35 cellular contexts compared by ENCODE assay signal in genomic region chr9:93610206-93610605, GRCh38.
"Had no signal": no experiment of that assay in that cellular context is flagged by ENCODE, and none has a peak within 500 bp of the region (broad histone marks: within the 10 kb centered on the region; RNA-seq: fewer than 3 reads in every experiment).

No MANE protein-coding gene starts in this region.

- H3K4me3 ChIP-seq: MG63 had no signal

- H3K27me3 ChIP-seq: MG63 had no signal

- DNase-seq: Karpas-422, Kasumi-1, MG63, MM.1S, MV-4-11, NCI-H1048, NCI-H1092, NCI-H1092 treated with DMSO at 0.1 percent for 48 hours, NCI-H1105, NCI-H1105 treated with DMSO at 0.1 percent for 48 hours, NCI-H1417, NCI-H1417 treated with DMSO at 0.1 percent for 48 hours, NCI-H1436, NCI-H1436 treated with DMSO at 0.1 percent for 48 hours, NCI-H146, NCI-H1694, NCI-H1694 treated with DMSO at 0.1 percent for 48 hours, NCI-H187, NCI-H187 treated with DMSO at 0.1 percent for 48 hours, NCI-H1930, NCI-H2029, NCI-H2029 treated with DMSO at 0.1 percent for 48 hours, NCI-H2081, NCI-H2081 treated with DMSO at 0.1 percent for 48 hours, NCI-H2107, NCI-H2171, NCI-H2171 treated with DMSO at 0.1 percent for 48 hours, NCI-H2227 treated with DMSO at 0.1 percent for 48 hours, NCI-H226, NCI-H345, NCI-H446, NCI-H446 treated with DMSO at 0.1 percent for 48 hours, NCI-H510A, NCI-H510A treated with DMSO at 0.1 percent for 48 hours, NCI-H524 had no signal

- H3K36me3 ChIP-seq: MG63 had no signal
